19 cellular contexts compared by ENCODE assay signal in genomic region chr18:64318547-64318946, GRCh38.
DNase-seq lines count a peak whose midpoint lies in the region; ATAC-seq and TF ChIP-seq lines count a peak whose summit lies in the region.
"Had no signal": no experiment of that assay in that cellular context is flagged by ENCODE, and none has a peak within 500 bp of the region (broad histone marks: within the 10 kb centered on the region; RNA-seq: fewer than 3 reads in every experiment).

No MANE protein-coding gene starts in this region.

- no peak for ATAC-seq in natural killer cell
- no peak for ATAC-seq in natural killer cell treated with Interleukin-12 subunit alpha and Interleukin-12 subunit beta and Interleukin-15 and Interleukin-18, amount 100 ng/mL, for 72 hours
- no peak for ATAC-seq in CD8-positive, alpha-beta T cell
- ATAC-seq in WTC11, result no peak
- ATAC-seq: A549 had no signal

- no peak overlapping the region for H3K4me3 ChIP-seq in CD8-positive, alpha-beta T cell (ENCODE audit: low read depth, low read length)
- H3K4me3 ChIP-seq: A549, BLaER1 had no signal

- H3K9me3 ChIP-seq in CD8-positive, alpha-beta T cell (ENCODE audit: low read length), result no peaks in the 10 kb centered on the region
- H3K9me3 ChIP-seq: A549, BE2C, BLaER1, Caco-2 had no signal

- H3K27ac ChIP-seq in CD8-positive, alpha-beta T cell (ENCODE audit: low read depth, low read length), result no peak overlapping the region
- H3K27ac ChIP-seq: 22Rv1, A549, BLaER1 had no signal

- H3K4me1 ChIP-seq in CD8-positive, alpha-beta T cell (ENCODE audit: insufficient read depth, low read length), result no peaks in the 10 kb centered on the region
- H3K4me1 ChIP-seq: A549, BE2C, Caco-2 had no signal

- POLR2A ChIA-PET in CD8-positive, alpha-beta T cell (lab: Charles Lee), result no interaction called here
- POLR2A ChIA-PET in WTC11 (lab: Charles Lee), result no interaction called here

- H3K27ac Mint-ChIP-seq in natural killer cell, result no peak overlapping the region
- no peak overlapping the region for H3K27ac Mint-ChIP-seq in natural killer cell treated with Interleukin-12 subunit alpha and Interleukin-12 subunit beta and Interleukin-15 and Interleukin-18, amount 100 ng/mL, for 72 hours
- no peak overlapping the region for H3K27ac Mint-ChIP-seq in CD8-positive, alpha-beta T cell
- H3K27ac Mint-ChIP-seq in WTC11, result no peak overlapping the region
- no peak overlapping the region for H3K27ac Mint-ChIP-seq in mesothelial cell of epicardium

- CTCF ChIA-PET in CD8-positive, alpha-beta T cell (lab: Charles Lee), result no interaction called here
- CTCF ChIA-PET in WTC11 (lab: Charles Lee), result no interaction called here

- H3K36me3 ChIP-seq in CD8-positive, alpha-beta T cell (ENCODE audit: insufficient read depth, low read length), result no peaks in the 10 kb centered on the region
- H3K36me3 ChIP-seq: BE2C, BLaER1 had no signal

- H3K27me3 Mint-ChIP-seq in natural killer cell (ENCODE audit: low read depth in 2 of 2) (no peaks in the 10 kb centered on the region), WTC11 (ENCODE audit: low read depth) (no peaks in the 10 kb centered on the region), mesothelial cell of epicardium (ENCODE audit: low read depth) (no peaks in the 10 kb centered on the region)
- H3K27me3 Mint-ChIP-seq in natural killer cell treated with Interleukin-12 subunit alpha and Interleukin-12 subunit beta and Interleukin-15 and Interleukin-18, amount 100 ng/mL, for 72 hours, result no peaks in the 10 kb centered on the region
- no peaks in the 10 kb centered on the region for H3K27me3 Mint-ChIP-seq in CD8-positive, alpha-beta T cell (ENCODE audit: low read depth)
- H3K27me3 Mint-ChIP-seq: CD4-positive, alpha-beta memory T cell; CD4-positive, CD25-positive, alpha-beta regulatory T cell had no signal

- H3K36me3 Mint-ChIP-seq in natural killer cell, result no peaks in the 10 kb centered on the region
- no peaks in the 10 kb centered on the region for H3K36me3 Mint-ChIP-seq in natural killer cell treated with Interleukin-12 subunit alpha and Interleukin-12 subunit beta and Interleukin-15 and Interleukin-18, amount 100 ng/mL, for 72 hours
- no peaks in the 10 kb centered on the region for H3K36me3 Mint-ChIP-seq in CD8-positive, alpha-beta T cell
- H3K36me3 Mint-ChIP-seq in WTC11, result peaks cover 41% of the 10 kb centered on the region
- H3K36me3 Mint-ChIP-seq in mesothelial cell of epicardium, result peaks cover 11% of the 10 kb centered on the region
- H3K36me3 Mint-ChIP-seq: CD4-positive, alpha-beta memory T cell; CD4-positive, CD25-positive, alpha-beta regulatory T cell had no signal

- H3K4me3 Mint-ChIP-seq in natural killer cell (no peak overlapping the region), WTC11 (no peak overlapping the region), mesothelial cell of epicardium (no peak overlapping the region)
- H3K4me3 Mint-ChIP-seq in natural killer cell treated with Interleukin-12 subunit alpha and Interleukin-12 subunit beta and Interleukin-15 and Interleukin-18, amount 100 ng/mL, for 72 hours, result no peak overlapping the region
- no peak overlapping the region for H3K4me3 Mint-ChIP-seq in CD8-positive, alpha-beta T cell
- H3K4me3 Mint-ChIP-seq: CD4-positive, alpha-beta memory T cell; CD4-positive, CD25-positive, alpha-beta regulatory T cell had no signal

- H3K4me1 Mint-ChIP-seq in natural killer cell, result no peaks in the 10 kb centered on the region
- no peaks in the 10 kb centered on the region for H3K4me1 Mint-ChIP-seq in natural killer cell treated with Interleukin-12 subunit alpha and Interleukin-12 subunit beta and Interleukin-15 and Interleukin-18, amount 100 ng/mL, for 72 hours (ENCODE audit: low read depth in 2 of 2)
- H3K4me1 Mint-ChIP-seq in CD8-positive, alpha-beta T cell (ENCODE audit: low read depth), result no peaks in the 10 kb centered on the region
- H3K4me1 Mint-ChIP-seq in WTC11, result peaks cover 7% of the 10 kb centered on the region
- no peaks in the 10 kb centered on the region for H3K4me1 Mint-ChIP-seq in mesothelial cell of epicardium
- H3K4me1 Mint-ChIP-seq: CD4-positive, alpha-beta memory T cell; CD4-positive, CD25-positive, alpha-beta regulatory T cell had no signal

- intact Hi-C loops in natural killer cell (cut with micrococcal nuclease), result no loop called here
- intact Hi-C loops in CD8-positive, alpha-beta T cell (cut with DNase I, micrococcal nuclease), result no loop called here

- DNase-seq in natural killer cell, result no peak
- no peak for DNase-seq in natural killer cell treated with Interleukin-12 subunit alpha and Interleukin-12 subunit beta and Interleukin-15 and Interleukin-18, amount 100 ng/mL, for 72 hours (ENCODE audit: low spot score)
- DNase-seq in CD8-positive, alpha-beta T cell, result no peak
- no peak for DNase-seq in WTC11 (ENCODE audit: low spot score)
- DNase-seq in CD1c-positive myeloid dendritic cell (ENCODE audit: extremely low spot score), result no peak
- no peak for DNase-seq in NCI-H345 treated with DMSO at 0.1 percent for 48 hours (lab: John Stamatoyannopoulos, UW; ENCODE audit: unreplicated experiment)
- DNase-seq in mesothelial cell of epicardium (ENCODE audit: low spot score in 2 of 2, unreplicated experiment in 2 of 2), result no peak
- DNase-seq: AML-193; BE2C; C1 segment of cervical spinal cord; Caco-2; Calu3; CD4-positive, alpha-beta memory T cell; CD4-positive, CD25-positive, alpha-beta regulatory T cell; DMS79 treated with DMSO at 0.1 percent for 48 hours; GF-D8 had no signal

- no peaks in the 10 kb centered on the region for H3K27me3 ChIP-seq in CD8-positive, alpha-beta T cell (ENCODE audit: insufficient read depth, low read length)
- H3K27me3 ChIP-seq: BE2C, BLaER1 had no signal

- H3K9me3 Mint-ChIP-seq in natural killer cell (peaks cover 18 to 25% of the 10 kb centered on the region in 2 donors), WTC11 (peaks cover 66% of the 10 kb centered on the region), mesothelial cell of epicardium (peaks cover 53% of the 10 kb centered on the region)
- H3K9me3 Mint-ChIP-seq in natural killer cell treated with Interleukin-12 subunit alpha and Interleukin-12 subunit beta and Interleukin-15 and Interleukin-18, amount 100 ng/mL, for 72 hours, result peaks cover 12% of the 10 kb centered on the region
- H3K9me3 Mint-ChIP-seq in CD8-positive, alpha-beta T cell, result peaks cover 12% of the 10 kb centered on the region

- TF ChIP-seq CTCF in natural killer cell (IDR thresholded peaks at IDR 0.05), result peak; percentile 17
- peak; percentile 23 for TF ChIP-seq CTCF in CD8-positive, alpha-beta T cell (IDR thresholded peaks at IDR 0.05)
- TF ChIP-seq CTCF in WTC11 (IDR thresholded peaks at IDR 0.05), result no peak
- TF ChIP-seq CTCF in mesothelial cell of epicardium (IDR thresholded peaks at IDR 0.05; ENCODE audit: unreplicated experiment), result no peak

TF ChIP-seq in WTC11, 78 proteins besides CTCF, POLR2A, EP300 and RAD21:
- TF ChIP-seq ZNF512 (CRISPR knock-in tag; IDR thresholded peaks at IDR 0.05; ENCODE audit: borderline replicate concordance), result peak; percentile 80; the same call in 1 of the 2 replicates
- TF ChIP-seq ZNF281 (CRISPR knock-in tag; IDR thresholded peaks at IDR 0.05), result no peak

Comparison
In these comparisons a context has a peak if more than half of its experiments do, and no peak if none do; other contexts are left out.
1. CTCF ChIP-seq: peak in natural killer cell (single experiment) and CD8-positive, alpha-beta T cell (single experiment); none in WTC11 (single experiment) and mesothelial cell of epicardium (single experiment).